In genomic region chr14:23069413-23069806, GRCh38 we compare ENCODE assay signal across 10 cellular contexts. TPM values are rescaled to one million over a fixed set of nuclear protein-coding genes. Genes with fewer than 3 reads are reported as not detected.
DNase-seq lines count a peak whose midpoint lies in the region; ATAC-seq and TF ChIP-seq lines count a peak whose summit lies in the region.
"Had no signal": no experiment of that assay in that cellular context is flagged by ENCODE, and none has a peak within 500 bp of the region (broad histone marks: within the 10 kb centered on the region; RNA-seq: fewer than 3 reads in every experiment).

No MANE protein-coding gene starts in this region.

- peak overlapping the region; percentile 82 for H3K4me3 Mint-ChIP-seq in glutamatergic neuron (ENCODE audit: unreplicated experiment)

- TF ChIP-seq CTCF in glutamatergic neuron (IDR thresholded peaks at IDR 0.05; ENCODE audit: partially characterized antibody, unreplicated experiment), result no peak

- H3K9ac ChIP-seq in SK-N-MC (ENCODE audit: insufficient read length), result peak overlapping the region; percentile 54

- peaks cover 76% of the 10 kb centered on the region for H3K36me3 ChIP-seq in SK-N-MC (ENCODE audit: insufficient read depth, low read length)

- H3K27ac Mint-ChIP-seq in glutamatergic neuron (ENCODE audit: unreplicated experiment), result peak overlapping the region; percentile 68

- H3K27ac ChIP-seq in SK-N-MC, result peak overlapping the region; percentile 75

- peaks cover 7% of the 10 kb centered on the region for H3K27me3 Mint-ChIP-seq in glutamatergic neuron (ENCODE audit: unreplicated experiment)

- peak overlapping the region; percentile 53 for H3K4me3 ChIP-seq in SK-N-MC

- peaks cover 5% of the 10 kb centered on the region for H3K36me3 Mint-ChIP-seq in glutamatergic neuron (ENCODE audit: unreplicated experiment)

- no peaks in the 10 kb centered on the region for H3K9me3 ChIP-seq in SK-N-MC (ENCODE audit: low read depth, low read length)

- DNase-seq in activated CD8-positive, alpha-beta memory T cell treated with anti-CD3 and anti-CD28 coated beads, Interleukin-2, amount 50 U/mL, for 48 hours, result peak; percentile 52
- no peak for DNase-seq in activated CD8-positive, alpha-beta memory T cell treated with anti-CD3 and anti-CD28 coated beads, Interleukin-2, amount 50 U/mL, for 4 hours
- DNase-seq in SK-N-MC (ENCODE audit: low read depth, low spot score), result no peak
- no peak for DNase-seq in glutamatergic neuron
- peak; percentile 25 for DNase-seq in stimulated activated CD8-positive, alpha-beta memory T cell treated with anti-CD3 and anti-CD28 coated beads, Interleukin-4, amount 100 ng/mL, for 48 hours
- DNase-seq in inferior parietal cortex (ENCODE audit: extremely low spot score), result no peak
- no peak for DNase-seq in stimulated activated CD4-positive, alpha-beta T cell treated with anti-CD3 and anti-CD28 coated beads, Interleukin-1b, Interleukin-23, amount 100 ng/mL, for 48 hours
- DNase-seq: NCI-H2029 treated with DMSO at 0.1 percent for 48 hours had no signal

- peaks cover 26% of the 10 kb centered on the region for H3K4me1 Mint-ChIP-seq in glutamatergic neuron (ENCODE audit: low read depth, unreplicated experiment)

- H3K9me3 Mint-ChIP-seq in glutamatergic neuron (ENCODE audit: unreplicated experiment), result peaks cover 6% of the 10 kb centered on the region

- no peak for ATAC-seq in GM21423 (IDR thresholded peaks at IDR 0.05; ENCODE audit: unreplicated experiment)

RNA-seq across cellular contexts. Expression of gene CDH24, which starts 12.1 kb away (rescaled TPM):
- total RNA-seq in glutamatergic neuron (ENCODE audit: unreplicated experiment), result 164 TPM

RNA-seq across cellular contexts. Expression of gene ACIN1, which starts 25.5 kb away (rescaled TPM):
- 341 TPM for total RNA-seq in glutamatergic neuron (ENCODE audit: unreplicated experiment)

RNA-seq across cellular contexts. Expression of gene C14orf119, which starts 25.9 kb away (rescaled TPM):
- 40.3 TPM for total RNA-seq in glutamatergic neuron (ENCODE audit: unreplicated experiment)

RNA-seq across cellular contexts. Expression of gene PSMB11, which starts 27.4 kb away (rescaled TPM):
- total RNA-seq in glutamatergic neuron (ENCODE audit: unreplicated experiment), result not detected
- total RNA-seq: pulmonary artery endothelial cell had no signal

RNA-seq across cellular contexts. Expression of gene PSMB5, which starts 34.7 kb away (rescaled TPM):
- 289 TPM for total RNA-seq in glutamatergic neuron (ENCODE audit: unreplicated experiment)

Comparison
In these comparisons a context has a peak if more than half of its experiments do, and no peak if none do; other contexts are left out.
1. DNase-seq: peak in activated CD8-positive, alpha-beta memory T cell treated with anti-CD3 and anti-CD28 coated beads, Interleukin-2, amount 50 U/mL, for 48 hours (single experiment) and stimulated activated CD8-positive, alpha-beta memory T cell treated with anti-CD3 and anti-CD28 coated beads, Interleukin-4, amount 100 ng/mL, for 48 hours (single experiment); none in activated CD8-positive, alpha-beta memory T cell treated with anti-CD3 and anti-CD28 coated beads, Interleukin-2, amount 50 U/mL, for 4 hours (single experiment), SK-N-MC (single experiment), glutamatergic neuron (single experiment), inferior parietal cortex (single experiment) and stimulated activated CD4-positive, alpha-beta T cell treated with anti-CD3 and anti-CD28 coated beads, Interleukin-1b, Interleukin-23, amount 100 ng/mL, for 48 hours (single experiment).